Comparison of ENCODE assay signal across 1 cellular context in the genomic region with DNA sequence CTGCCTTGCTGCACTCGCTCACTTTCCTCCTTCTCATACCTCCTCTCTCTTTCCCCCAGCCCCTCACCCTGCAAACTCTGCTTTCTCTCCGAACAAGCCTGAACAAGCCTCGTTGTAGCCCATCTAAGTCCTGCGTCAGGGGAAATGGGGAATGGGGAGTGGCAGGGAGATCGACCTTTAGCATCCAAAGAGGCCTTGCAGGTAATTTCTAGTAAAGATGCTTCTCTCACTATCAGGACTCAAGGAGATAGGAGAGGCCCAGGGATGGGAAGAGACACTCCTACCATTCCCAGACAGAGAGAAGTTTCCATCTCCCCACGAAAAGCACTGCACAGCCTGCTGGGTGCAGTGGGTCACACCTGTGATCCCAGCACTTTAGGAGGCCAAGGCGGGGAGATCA.
TF ChIP-seq lines count a peak whose summit lies in the region.

No MANE protein-coding gene starts in this region.

TF ChIP-seq in WTC11, 78 proteins besides CTCF, POLR2A, EP300 and RAD21 (continued from another document):
- TF ChIP-seq HMGA2 (CRISPR knock-in tag; IDR thresholded peaks at IDR 0.05) (no peak), ZNF317 (CRISPR knock-in tag; IDR thresholded peaks at IDR 0.05; ENCODE audit: borderline replicate concordance, low read depth) (no peak)
